In the genomic region with DNA sequence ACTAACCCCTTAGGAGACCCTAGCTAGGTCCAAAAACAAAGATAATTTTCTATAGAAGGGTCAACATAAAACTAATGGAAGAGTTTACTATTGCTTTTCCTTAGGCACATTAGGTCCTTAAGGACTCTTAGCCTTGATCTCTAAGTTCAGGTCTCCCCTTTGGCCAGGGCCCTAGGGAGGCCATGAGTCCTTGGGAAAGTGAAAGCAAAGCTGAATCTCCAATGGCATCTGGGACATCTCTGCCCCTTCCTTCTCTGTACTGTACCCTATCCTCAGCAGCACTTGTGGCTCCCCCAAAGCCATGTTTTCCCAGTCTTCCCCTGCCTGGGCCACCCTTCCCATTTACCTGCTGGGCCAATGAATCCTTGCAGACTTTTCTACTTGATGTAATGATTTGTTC, we compare ENCODE assay signal across 1 cellular context.
TF ChIP-seq lines count a peak whose summit lies in the region.

No MANE protein-coding gene starts in this region.

TF ChIP-seq in GM23338, 12 proteins besides CTCF, POLR2A, EP300 and RAD21 (continued from another document):
- TF ChIP-seq REST (IDR thresholded peaks at IDR 0.05; ENCODE audit: unreplicated experiment): no peak
